8 cellular contexts compared by ENCODE assay signal in the genomic region with DNA sequence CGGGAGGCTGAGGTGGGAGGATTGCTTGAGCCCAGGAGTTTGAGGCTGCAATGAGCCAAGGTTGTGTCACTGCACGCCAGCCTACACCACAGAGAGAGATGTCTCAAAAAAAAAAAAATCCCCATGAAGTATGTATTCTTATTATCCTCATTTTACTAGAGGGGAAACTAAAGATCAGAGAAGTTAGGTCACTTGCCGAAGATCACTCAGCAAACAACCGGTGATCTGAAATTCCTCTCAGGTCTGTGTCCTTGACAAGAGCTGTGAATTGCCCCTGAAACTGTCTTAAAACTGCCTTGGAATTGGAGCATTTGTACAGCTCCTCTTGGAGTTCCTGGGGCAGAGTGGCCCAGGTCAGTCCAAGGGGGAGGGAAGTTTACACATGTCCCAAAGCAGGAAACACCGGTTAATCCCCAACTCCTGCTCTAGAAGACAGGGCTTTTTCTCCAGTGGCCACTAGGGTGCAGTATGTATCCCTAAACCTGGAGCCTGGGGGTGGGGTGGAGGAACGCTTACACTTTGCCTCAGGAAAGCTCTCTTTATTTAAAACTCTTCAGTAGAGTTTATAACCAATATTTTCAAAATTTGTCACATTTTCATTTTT. TPM values are rescaled to one million over a fixed set of nuclear protein-coding genes. Genes with fewer than 3 reads are reported as not detected.
DNase-seq lines count a peak whose midpoint lies in the region; ATAC-seq, FAIRE-seq and TF ChIP-seq lines count a peak whose summit lies in the region.

No MANE protein-coding gene starts in this region.

- H3K79me1 ChIP-seq in IMR-90 (ENCODE audit: low read depth in 1 of 2, low read length in 2 of 2) = no peaks in the 10 kb centered on the region

- H2BK20ac ChIP-seq in IMR-90 (ENCODE audit: low read depth, low read length) = peak overlapping the region; percentile 21; the same call in 1 of the 2 replicates

- 93% methylated on average over 3 of the region's 6 CpGs; no CpG with 5 or more reads in 1 of the 2 experiments for WGBS in IMR-90 (ENCODE audit: extremely low coverage in 2 of 2, insufficient read length in 1 of 2), 2 experiments
- whole genome bisulfite sequencing in suprapubic skin = 55% methylated on average over 6 of the region's 6 CpGs

- peak; percentile 34 for FAIRE-seq in frontal cortex (lab: Jason Lieb, UNC)

- H3K36me3 ChIP-seq in IMR-90 (ENCODE audit: control insufficient read depth, insufficient read depth, low read length) = peaks cover 18% of the 10 kb centered on the region
- H3K36me3 ChIP-seq in suprapubic skin = peaks cover 26% of the 10 kb centered on the region

- H3K4ac ChIP-seq in IMR-90 (ENCODE audit: low read depth, low read length) = no peak overlapping the region

- H3K9me3 ChIP-seq in IMR-90 (ENCODE audit: control insufficient read depth, insufficient read depth, low read length) = no peaks in the 10 kb centered on the region
- H3K9me3 ChIP-seq in suprapubic skin = no peaks in the 10 kb centered on the region

- 0 out of 2 replicates have a peak, but pooled peaks cover 2% of the 10 kb centered on the region for H3K4me1 ChIP-seq in IMR-90 (ENCODE audit: control insufficient read depth, insufficient read depth, low read length)
- peaks cover 33% of the 10 kb centered on the region for H3K4me1 ChIP-seq in suprapubic skin

- TF ChIP-seq POLR2A in IMR-90 (IDR thresholded peaks at IDR 0.05; ENCODE audit: low read depth, low read length) = no peak
- no peak for TF ChIP-seq POLR2A in suprapubic skin (IDR thresholded peaks at IDR 0.05)

- POLR2A ChIA-PET in IMR-90 (lab: Charles Lee; ENCODE audit: unreplicated experiment) (interaction anchor here (0.7 kb wide), 1 partner anchor 348 kb away, joined by 3 read pairs; no protein-coding TSS in a partner anchor), RWPE1 (lab: Yijun Ruan, JAX; ENCODE audit: low non-redundant PET) (no interaction called here)

- peak; percentile 86 for TF ChIP-seq RAD21 in IMR-90 (IDR thresholded peaks at IDR 0.05; ENCODE audit: low read length)

- no peak overlapping the region for H3K18ac ChIP-seq in IMR-90 (ENCODE audit: low read depth, low read length)

- in situ Hi-C loops in ACHN (cut with HindIII; ENCODE audit: low pct_ligation_motif_present, low pct_unique_long_range_greater_than_20kb, low sequenced_read_pairs) (no loop called here), IMR-90 (cut with MboI; ENCODE audit: low sequenced_read_pairs) (loop anchor here (5.0 kb wide), 1 partner anchor 93 kb away; no protein-coding TSS in a partner anchor)

- no peak overlapping the region for H2AK5ac ChIP-seq in IMR-90 (ENCODE audit: low read depth, low read length)

- no peak overlapping the region for H2BK5ac ChIP-seq in IMR-90 (ENCODE audit: low read depth, low read length, poor library complexity, severe bottlenecking)

- H3K27me3 ChIP-seq in IMR-90 (ENCODE audit: control insufficient read depth, insufficient read depth, low read length) (no peaks in the 10 kb centered on the region), suprapubic skin (no peaks in the 10 kb centered on the region)

- H4K5ac ChIP-seq in IMR-90 (ENCODE audit: low read depth, low read length) = no peak overlapping the region

- no peak overlapping the region for H3K14ac ChIP-seq in IMR-90 (replicated peaks; ENCODE audit: low read depth, low read length)

- H3K9ac ChIP-seq in IMR-90 (ENCODE audit: low read depth, low read length) = no peak overlapping the region

- intact Hi-C loops in IMR-90 (cut with micrococcal nuclease) = loop anchor here (1.0 kb wide), 3 partner anchors 41 to 92 kb away; no protein-coding TSS in a partner anchor

- BruUV-seq in IMR-90 (replicated peaks; lab: Mats Ljungman, UMichigan) = no TSS peak

- ATAC-seq in GM18861 (IDR thresholded peaks at IDR 0.05; ENCODE audit: unreplicated experiment) (peak; percentile 51), IMR-90 (ENCODE audit: low read depth) (peak; percentile 94)

- peak; percentile 73 for DNase-seq in ACHN
- DNase-seq in IMR-90 = peak; percentile 74
- peak; percentile 86 for DNase-seq in RWPE1 (ENCODE audit: low spot score)
- peak; percentile 82 for DNase-seq in activated effector memory CD4-positive, alpha-beta T cell treated with anti-CD3 and anti-CD28 coated beads, Interleukin-2, amount 50 U/mL, for 16 hours
- DNase-seq in frontal cortex (ENCODE audit: low spot score in 2 of 2) = peak; percentile 49 to 60
- DNase-seq in occipital lobe (lab: John Stamatoyannopoulos, UW) = peak; percentile 52
- peak; percentile 78 to 89 for DNase-seq in suprapubic skin (ENCODE audit: low spot score in 2 of 2)

- H3K56ac ChIP-seq in IMR-90 (ENCODE audit: extremely low read depth, insufficient read depth, low read length) = no peak overlapping the region

- no peak overlapping the region for H3K4me3 ChIP-seq in IMR-90 (ENCODE audit: insufficient read depth, low read depth, low read length)
- peak overlapping the region; percentile 10 for H3K4me3 ChIP-seq in suprapubic skin

- 0 out of 4 replicates have a peak overlapping the region, but pooled peaks of 1 of the 2 experiments have one; percentile 29 for H4K8ac ChIP-seq in IMR-90 (ENCODE audit: low read depth in 2 of 2, low read length in 2 of 2)

- no peak for TF ChIP-seq EP300 in suprapubic skin (IDR thresholded peaks at IDR 0.05)

- no peak overlapping the region for H2BK120ac ChIP-seq in IMR-90 (ENCODE audit: low read depth, low read length)

- H2AFZ ChIP-seq in IMR-90 (replicated peaks; ENCODE audit: low read length, poor library complexity) = peak overlapping the region; percentile 67

- H3K27ac ChIP-seq in IMR-90 (ENCODE audit: insufficient read depth, low read length) = no peak overlapping the region
- peak overlapping the region; percentile 50; the same call in 1 of the 2 replicates for H3K27ac ChIP-seq in RWPE1
- no peak overlapping the region for H3K27ac ChIP-seq in suprapubic skin

- no peak overlapping the region for H2BK15ac ChIP-seq in IMR-90 (ENCODE audit: low read depth, low read length)

- no peak overlapping the region for H3K4me2 ChIP-seq in IMR-90 (ENCODE audit: low read depth, low read length)

- CTCF ChIA-PET in IMR-90 (lab: Yijun Ruan, JAX) = interaction anchor here (0.5 to 2.1 kb wide), 14 partner anchors 15 to 114 kb away, joined by 3 to 14 read pairs (median 4); a partner anchor contains a TSS
- CTCF ChIA-PET in RWPE1 (lab: Yijun Ruan, JAX) = interaction anchor here (0.5 to 4.0 kb wide), 22 partner anchors 11 to 760 kb away, joined by 3 to 33 read pairs (median 4); a partner anchor contains a TSS

- no peak overlapping the region for H3K23ac ChIP-seq in IMR-90 (ENCODE audit: low read depth, low read length)

- dilution Hi-C loops in IMR-90 (cut with HindIII; ENCODE audit: low sequenced_read_pairs, unreplicated experiment) = no loop called here

- H3K9me1 ChIP-seq in IMR-90 (ENCODE audit: insufficient read depth, low read length) = no peaks in the 10 kb centered on the region

- H4K91ac ChIP-seq in IMR-90 (ENCODE audit: insufficient read depth, low read depth, low read length) = no peak overlapping the region

- TF ChIP-seq CTCF in IMR-90 (conservative IDR thresholded peaks at IDR 0.05; ENCODE audit: low read depth, low read length) (peak; percentile 89), RWPE1 (conservative IDR thresholded peaks at IDR 0.05; ENCODE audit: low read depth) (peak; percentile 98), suprapubic skin (IDR thresholded peaks at IDR 0.05) (peak; percentile 81 to 86)

- peak overlapping the region; percentile 66 for H2AK9ac ChIP-seq in IMR-90 (replicated peaks; ENCODE audit: low read depth, low read length, poor library complexity)

- no peaks in the 10 kb centered on the region for H4K20me1 ChIP-seq in IMR-90 (ENCODE audit: insufficient read depth, low read length)

TF ChIP-seq in IMR-90, 13 proteins besides CTCF, POLR2A, EP300 and RAD21:
- TF ChIP-seq FOS (IDR thresholded peaks at IDR 0.05; ENCODE audit: low read depth, low read length) (no peak), MAZ (IDR thresholded peaks at IDR 0.05; ENCODE audit: borderline replicate concordance, low read depth, low read length) (peak; percentile 75), NFE2L2 (IDR thresholded peaks at IDR 0.05; ENCODE audit: low read depth, low read length) (no peak), RCOR1 (IDR thresholded peaks at IDR 0.05; ENCODE audit: insufficient replicate concordance, low read length) (no peak), BHLHE40 (IDR thresholded peaks at IDR 0.05; ENCODE audit: low read depth, low read length) (no peak), CEBPB (IDR thresholded peaks at IDR 0.05; ENCODE audit: low read depth, low read length) (no peak), MXI1 (IDR thresholded peaks at IDR 0.05; ENCODE audit: borderline replicate concordance, low read depth, low read length) (no peak), SMC3 (IDR thresholded peaks at IDR 0.05; ENCODE audit: low read depth, low read length) (peak; percentile 80), RFX5 (IDR thresholded peaks at IDR 0.05; ENCODE audit: low read depth, low read length) (no peak), MAFK (IDR thresholded peaks at IDR 0.05; ENCODE audit: low read depth, low read length) (no peak)

RNA-seq across cellular contexts. Expression of a gene that starts 27.6 kb away (rescaled TPM):
- total RNA-seq in IMR-90 (2012; rRNA removed) (0.28 TPM in 1 of 2 replicates, not detected in the other), frontal cortex (not detected), occipital lobe (not detected), suprapubic skin (10 to 100 TPM in 2 of 4 donors, 1 to 10 TPM in 2; 2.1 to 66.5 (median 13.1) TPM)
- polyA plus RNA-seq in IMR-90 (2012; rRNA removed) = 0.07 TPM in 1 of 2 replicates, not detected in the other
- 0.05 and 0.20 TPM in 2 replicates for polyA plus RNA-seq in IMR-90 (2012; cell fraction: cytosol; rRNA removed)
- 0.42 and 0.61 TPM in 2 replicates for polyA plus RNA-seq in IMR-90 (2012; cell fraction: nucleus; rRNA removed; ENCODE audit: low replicate concordance)
